Comparison of ENCODE assay signal across 16 cellular contexts in the genomic region with DNA sequence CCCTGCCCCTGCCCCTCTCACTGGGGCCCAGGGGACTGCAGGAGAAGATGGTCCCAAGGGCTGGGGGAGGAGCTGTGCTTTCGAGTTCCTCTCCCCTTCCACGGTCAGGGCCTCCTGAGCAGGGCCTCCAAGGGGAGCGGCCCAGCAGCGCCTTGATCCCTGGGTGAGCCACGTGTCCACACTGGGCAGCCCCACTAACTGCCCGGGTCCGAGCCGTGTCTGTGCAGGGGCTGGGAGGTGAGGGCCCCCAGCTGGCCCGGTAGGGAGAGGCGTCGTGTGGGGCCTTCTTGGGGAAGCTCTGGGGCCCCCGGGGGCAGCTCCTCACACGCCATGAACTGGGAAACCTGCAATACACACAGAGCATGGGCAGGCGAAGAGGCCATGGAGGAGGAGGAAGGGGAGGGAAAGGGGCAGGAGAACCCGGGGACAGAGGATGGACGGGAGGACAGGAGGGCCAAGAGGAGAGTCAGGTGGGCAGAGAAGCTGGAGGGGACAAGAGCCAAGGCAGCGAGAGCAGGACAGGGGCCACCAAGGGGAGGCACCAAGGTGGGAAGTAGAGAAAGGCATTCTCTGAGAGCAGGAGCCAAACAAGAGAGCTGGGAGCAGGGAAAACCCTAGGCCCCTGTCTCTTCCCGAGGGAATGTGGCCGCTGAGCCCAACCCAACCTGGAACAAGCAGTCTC. TPM values are rescaled to one million over a fixed set of nuclear protein-coding genes. Genes with fewer than 3 reads are reported as not detected.
DNase-seq lines count a peak whose midpoint lies in the region; ATAC-seq and TF ChIP-seq lines count a peak whose summit lies in the region.
"Had no signal": no experiment of that assay in that cellular context is flagged by ENCODE, and none has a peak within 500 bp of the region (broad histone marks: within the 10 kb centered on the region; RNA-seq: fewer than 3 reads in every experiment).

No MANE protein-coding gene starts in this region.

- no peaks in the 10 kb centered on the region for H3K9me3 Mint-ChIP-seq in mesothelial cell of epicardium
- H3K9me3 Mint-ChIP-seq: naive thymus-derived CD8-positive, alpha-beta T cell; T-cell had no signal

- no peak for TF ChIP-seq POLR2A in tibial nerve (IDR thresholded peaks at IDR 0.05)

- H3K4me1 ChIP-seq in tibial nerve, result peaks cover 0 to 24% (median 19%) of the 10 kb centered on the region in 4 donors
- H3K4me1 ChIP-seq: ascending aorta had no signal

- ATAC-seq in HG02759 (IDR thresholded peaks at IDR 0.05; ENCODE audit: unreplicated experiment) (no peak), HG02885 (IDR thresholded peaks at IDR 0.05; ENCODE audit: poor library complexity, unreplicated experiment) (no peak)
- ATAC-seq: naive thymus-derived CD8-positive, alpha-beta T cell; T-cell had no signal

- H3K27ac ChIP-seq in cingulate gyrus (ENCODE audit: low read depth, low read length) (peak overlapping the region; percentile 10), tibial nerve (peak overlapping the region; percentile 69 to 92 (median 86))
- H3K27ac ChIP-seq: ascending aorta, foreskin keratinocyte had no signal

- 33 to 40% methylated on average over 15 to 19 of the region's 19 CpGs for WGBS in tibial nerve, 2 donors

- H3K27ac Mint-ChIP-seq in mesothelial cell of epicardium, result peak overlapping the region; percentile 81
- H3K27ac Mint-ChIP-seq: naive thymus-derived CD8-positive, alpha-beta T cell; T-cell had no signal

- H3K4me1 Mint-ChIP-seq in mesothelial cell of epicardium, result peaks cover 56% of the 10 kb centered on the region

- no peak for TF ChIP-seq EP300 in tibial nerve (IDR thresholded peaks at IDR 0.05)

- H3K36me3 ChIP-seq in tibial nerve, result no peaks in the 10 kb centered on the region
- H3K36me3 ChIP-seq: ascending aorta had no signal

- H3K36me3 Mint-ChIP-seq in mesothelial cell of epicardium, result no peaks in the 10 kb centered on the region
- H3K36me3 Mint-ChIP-seq: naive thymus-derived CD8-positive, alpha-beta T cell; T-cell had no signal

- DNase-seq in activated effector memory CD4-positive, alpha-beta T cell treated with anti-CD3 and anti-CD28 coated beads, Interleukin-2, amount 50 U/mL, for 16 hours, result peak; percentile 30
- no peak for DNase-seq in activated effector memory CD4-positive, alpha-beta T cell treated with Interleukin-2 at 50 U/mL for 16 hours
- peak in 1 of 2 experiments; percentile 42 for DNase-seq in mesothelial cell of epicardium (ENCODE audit: low spot score in 2 of 2, unreplicated experiment in 2 of 2)
- peak in 1 of 2 donors; percentile 8 for DNase-seq in tibial nerve (ENCODE audit: low spot score in 2 of 2)
- no peak for DNase-seq in hippocampal formation (lab: John Stamatoyannopoulos, UW)
- DNase-seq: effector CD8-positive, alpha-beta T cell; NCI-H1048; NCI-H226; OCI-M1; T-cell had no signal

- no peaks in the 10 kb centered on the region for H3K9me3 ChIP-seq in tibial nerve
- H3K9me3 ChIP-seq: ascending aorta had no signal

- peaks cover 0 to 27% of the 10 kb centered on the region in 2 donors for H3K27me3 ChIP-seq in tibial nerve

- TF ChIP-seq CTCF in mesothelial cell of epicardium (IDR thresholded peaks at IDR 0.05; ENCODE audit: unreplicated experiment), result no peak
- TF ChIP-seq CTCF in tibial nerve (IDR thresholded peaks at IDR 0.05), result no peak

- H3K4me3 Mint-ChIP-seq in mesothelial cell of epicardium, result no peak overlapping the region
- H3K4me3 Mint-ChIP-seq: T-cell had no signal

- H3K27me3 Mint-ChIP-seq in mesothelial cell of epicardium (ENCODE audit: low read depth), result peaks cover 3% of the 10 kb centered on the region

- H3K4me3 ChIP-seq in tibial nerve, result no peak overlapping the region
- H3K4me3 ChIP-seq: ascending aorta had no signal

RNA-seq across cellular contexts. Expression of gene KCNH2, which starts 32.8 kb away (rescaled TPM):
- 11.2 to 12.3 TPM (median 11.7 TPM) in 3 replicates for total RNA-seq in mesothelial cell of epicardium
- 1 to 10 TPM; 1.5 to 9.0 (median 2.4) TPM for total RNA-seq in tibial nerve
- total RNA-seq: ascending aorta, foreskin keratinocyte had no signal

RNA-seq across cellular contexts. Expression of gene NOS3, which starts 45.5 kb away (rescaled TPM):
- 6.0 to 7.8 TPM (median 6.6 TPM) in 3 replicates for total RNA-seq in mesothelial cell of epicardium
- total RNA-seq in tibial nerve, result 10 to 100 TPM; 20.3 to 38.1 (median 23.8) TPM
